In genomic region chr19:13117772-13118423, GRCh38 we compare ENCODE assay signal across 8 cellular contexts. TPM values are rescaled to one million over a fixed set of nuclear protein-coding genes. Genes with fewer than 3 reads are reported as not detected.
DNase-seq lines count a peak whose midpoint lies in the region; ATAC-seq and TF ChIP-seq lines count a peak whose summit lies in the region.

Gene NACC1 (plus strand): TSS chr19:13118264. CDS start chr19:13135208, 16,944 bp downstream.

- peak within 1 kb of the TSS; percentile 93 for H3K9ac ChIP-seq in adipocyte (ENCODE audit: low read length)

- CTCF ChIA-PET in T-cell (lab: Charles Lee), result interaction anchor here in 1 of 2 donors (0.6 to 1.6 kb wide), 3 partner anchors 14 to 32 kb away, joined by 3 to 6 read pairs (median 3); partner anchors contain the start of genes IER2 and STX10

- peak; percentile 83 to 88 (median 84) for ATAC-seq in T-cell (replicated peaks in 1 of 4)

- H3K4me1 Mint-ChIP-seq in HFFc6 (ENCODE audit: low read depth), result peaks cover 60% of the 10 kb centered on the region
- H3K4me1 Mint-ChIP-seq in T-cell, result peaks cover 57 to 61% (median 60%) of the 10 kb centered on the region in 3 donors
- H3K4me1 Mint-ChIP-seq in type B pancreatic cell (ENCODE audit: unreplicated experiment), result peaks cover 39% of the 10 kb centered on the region

- H3K27me3 Mint-ChIP-seq in HFFc6 (ENCODE audit: insufficient read depth) (no peaks in the 10 kb centered on the region; the same call in 1 of the 2 replicates), T-cell (no peaks in the 10 kb centered on the region), type B pancreatic cell (no peaks in the 10 kb centered on the region)

- in situ Hi-C loops in G401 (cut with HindIII; ENCODE audit: low sequenced_read_pairs), result no loop called here

- H3K36me3 Mint-ChIP-seq in HFFc6 (ENCODE audit: low read depth) (peaks cover 6% of the 10 kb centered on the region; the same call in 1 of the 2 replicates), T-cell (no peaks in the 10 kb centered on the region), type B pancreatic cell (no peaks in the 10 kb centered on the region)

- no peaks in the 10 kb centered on the region for H3K9me3 ChIP-seq in adipocyte (ENCODE audit: control insufficient read depth, low read length)

- DNase-seq in G401 (ENCODE audit: low spot score) (peak; percentile 90), HFFc6 (peak; percentile 81), NCI-H1105 treated with DMSO at 0.1 percent for 48 hours (lab: John Stamatoyannopoulos, UW) (peak; percentile 89), T-cell (peak; percentile 73 to 92 (median 85)), adipocyte (ENCODE audit: low read depth) (peak; percentile 97), cardiac septum (ENCODE audit: low spot score) (peak; percentile 96), posterior cingulate gyrus (peak; percentile 87 to 99 (median 90)), type B pancreatic cell (ENCODE audit: extremely low spot score, unreplicated experiment) (peak; percentile 97)

- H3K4me1 ChIP-seq in adipocyte (ENCODE audit: control insufficient read depth, insufficient read depth, low read length), result peaks cover 49% of the 10 kb centered on the region

- TF ChIP-seq CTCF in HFFc6 (IDR thresholded peaks at IDR 0.05) (no peak), type B pancreatic cell (conservative IDR thresholded peaks at IDR 0.05) (no peak)

- POLR2A ChIA-PET in T-cell (lab: Charles Lee), result interaction anchor here (0.6 to 1.6 kb wide), 2 partner anchors 34 to 208 kb away, joined by 3 to 8 read pairs; no protein-coding TSS in a partner anchor

- no peaks in the 10 kb centered on the region for H3K27me3 ChIP-seq in adipocyte (replicated peaks; ENCODE audit: control insufficient read depth, insufficient read depth, low read length)

- H3K4me3 Mint-ChIP-seq in HFFc6 (peak within 1 kb of the TSS; percentile 99), T-cell (peak within 1 kb of the TSS; percentile 87 to 97 (median 91)), type B pancreatic cell (peak within 1 kb of the TSS; percentile 98)

- H3K9me3 Mint-ChIP-seq in HFFc6 (no peaks in the 10 kb centered on the region), T-cell (no peaks in the 10 kb centered on the region), type B pancreatic cell (no peaks in the 10 kb centered on the region)

- peak within 1 kb of the TSS; percentile 95 for H3K27ac Mint-ChIP-seq in HFFc6
- peak within 1 kb of the TSS; percentile 94 to 97 for H3K27ac Mint-ChIP-seq in T-cell
- H3K27ac Mint-ChIP-seq in type B pancreatic cell, result peak within 1 kb of the TSS; percentile 92

- intact Hi-C loops in cardiac septum (cut with DNase I) (loop anchor here (2.0 kb wide), 2 partner anchors 15 to 33 kb away; partner anchors contain the start of genes IER2, LYL1 and STX10), posterior cingulate gyrus (cut with DNase I) (loop anchor here (1.0 kb wide), 1 partner anchor 32 kb away; the partner anchor contains the start of genes IER2 and STX10)

- H3K4me3 ChIP-seq in adipocyte (ENCODE audit: low read length), result peak within 1 kb of the TSS; percentile 94

- H3K36me3 ChIP-seq in adipocyte (ENCODE audit: control insufficient read depth, insufficient read depth, low read length, severe bottlenecking), result peaks cover 5% of the 10 kb centered on the region

RNA-seq across cellular contexts. Expression of gene NACC1, which starts in this region (rescaled TPM):
- 53.4 and 60.5 TPM in 2 replicates for total RNA-seq in G401 (2014; rRNA removed; shearing (Covaris generic))
- 100 to 1,000 TPM; 126 to 146 (median 139) TPM for total RNA-seq in HFFc6 (2021; fragmentation: NEBNext Ultra II Directional; extraction: Animal tissue kit (Norgen Biotek cat#: 25700))
- total RNA-seq in T-cell (10 to 100 TPM; 23.8 to 44.9 (median 38.1) TPM), cardiac septum (33.8 TPM), type B pancreatic cell (ENCODE audit: low replicate concordance) (66.8 and 77.9 TPM in 2 replicates)

Comparison
In these comparisons a context has a peak if more than half of its experiments do, and no peak if none do; other contexts are left out.
1. Peak in every context shown above with its lines: DNase-seq, ATAC-seq and H3K4me3 ChIP-seq.